In genomic region chr7:28140964-28141363, GRCh38 we compare ENCODE assay signal across 1 cellular context.
TF ChIP-seq lines count a peak whose summit lies in the region.

No MANE protein-coding gene starts in this region.

TF ChIP-seq in IMR-90, 13 proteins besides CTCF, POLR2A, EP300 and RAD21:
- TF ChIP-seq RCOR1 (IDR thresholded peaks at IDR 0.05; ENCODE audit: insufficient replicate concordance, low read length) = no peak
